In genomic region chr1:204637985-204638356, GRCh38 we compare ENCODE assay signal across 14 cellular contexts. TPM values are rescaled to one million over a fixed set of nuclear protein-coding genes. Genes with fewer than 3 reads are reported as not detected.
A peak's percentile ranks its signal among the peaks of the same experiment; 100 is the strongest.
DNase-seq lines count a peak whose midpoint lies in the region; ATAC-seq, FAIRE-seq and TF ChIP-seq lines count a peak whose summit lies in the region.
"Had no signal": no experiment of that assay in that cellular context is flagged by ENCODE, and none has a peak within 500 bp of the region (broad histone marks: within the 10 kb centered on the region; RNA-seq: fewer than 3 reads in every experiment).

No MANE protein-coding gene starts in this region.

- H3F3A ChIP-seq in GM23338 (replicated peaks; ENCODE audit: low read depth) (no peaks in the 10 kb centered on the region), PC-3 (ENCODE audit: low read length, unreplicated experiment) (no peaks in the 10 kb centered on the region)

- no peak for TF ChIP-seq CTCF in GM23338 (conservative IDR thresholded peaks at IDR 0.05; ENCODE audit: low read depth in 2 of 2)
- no peak for TF ChIP-seq CTCF in pancreas (IDR thresholded peaks at IDR 0.05)
- no peak for TF ChIP-seq CTCF in PC-3 (conservative IDR thresholded peaks at IDR 0.05; ENCODE audit: low read depth, low read length)

- no peaks in the 10 kb centered on the region for H3K9me3 ChIP-seq in pancreas
- H3K9me3 ChIP-seq in PC-3 (ENCODE audit: low read length) = no peaks in the 10 kb centered on the region
- H3K9me3 ChIP-seq: body of pancreas, testis had no signal

- POLR2A ChIA-PET in PC-3 (lab: Charles Lee; ENCODE audit: unreplicated experiment) = interaction anchor here (0.6 kb wide), 1 partner anchor 10 kb away, joined by 5 read pairs; no protein-coding TSS in a partner anchor

- H3K9me2 ChIP-seq in GM23338 (ENCODE audit: insufficient read depth) (no peaks in the 10 kb centered on the region), PC-3 (replicated peaks; ENCODE audit: low read length) (no peaks in the 10 kb centered on the region)

- FAIRE-seq in pancreas (lab: Jason Lieb, UNC) = no peak

- no peaks in the 10 kb centered on the region for H3K9me3 Mint-ChIP-seq in GM23338
- H3K9me3 Mint-ChIP-seq: activated T-helper 17 cell treated with anti-CD3 and anti-CD28 coated beads, Interleukin-2, amount 50 U/mL, for 72 hours had no signal

- H3K4me1 Mint-ChIP-seq in GM23338 = peaks cover 11% of the 10 kb centered on the region
- H3K4me1 Mint-ChIP-seq: activated T-helper 17 cell treated with anti-CD3 and anti-CD28 coated beads, Interleukin-2, amount 50 U/mL, for 72 hours had no signal

- BruUV-seq in PC-3 (replicated peaks; lab: Mats Ljungman, UMichigan) = no TSS peak

- H3K4me3 ChIP-seq in GM23338 (no peak overlapping the region), pancreas (no peak overlapping the region), PC-3 (ENCODE audit: low read length) (no peak overlapping the region)
- H3K4me3 ChIP-seq: body of pancreas, skin epidermis, testis had no signal

- H3K4me2 ChIP-seq in GM23338 (no peak overlapping the region), PC-3 (ENCODE audit: low read length) (no peak overlapping the region)

- no peaks in the 10 kb centered on the region for H3K36me3 Mint-ChIP-seq in GM23338 (ENCODE audit: low read depth)

- H3K9ac ChIP-seq in PC-3 (ENCODE audit: low read length) = no peak overlapping the region

- H3K27ac Mint-ChIP-seq in GM23338 = no peak overlapping the region
- H3K27ac Mint-ChIP-seq: activated T-helper 17 cell treated with anti-CD3 and anti-CD28 coated beads, Interleukin-2, amount 50 U/mL, for 72 hours had no signal

- H2AFZ ChIP-seq in GM23338 (peak overlapping the region; percentile 47), PC-3 (ENCODE audit: low read length) (no peak overlapping the region)

- ATAC-seq in GM23338 = peak; percentile 26
- peak in 3 of 4 donors; percentile 39 to 67 (median 40) for ATAC-seq in pancreas
- ATAC-seq in PC-3 = no peak
- ATAC-seq in esophagus mucosa = no peak
- ATAC-seq: activated T-helper 17 cell treated with anti-CD3 and anti-CD28 coated beads, Interleukin-2, amount 50 U/mL, for 72 hours had no signal

- no peaks in the 10 kb centered on the region for H3K36me3 ChIP-seq in GM23338 (ENCODE audit: insufficient read depth)
- no peaks in the 10 kb centered on the region for H3K36me3 ChIP-seq in pancreas
- no peaks in the 10 kb centered on the region for H3K36me3 ChIP-seq in PC-3 (ENCODE audit: low read depth, low read length)

- no peak overlapping the region for H3K27ac ChIP-seq in GM23338 (ENCODE audit: low read depth)
- H3K27ac ChIP-seq in pancreas = no peak overlapping the region
- H3K27ac ChIP-seq in PC-3 (ENCODE audit: low read length) = no peak overlapping the region
- H3K27ac ChIP-seq: body of pancreas, skin epidermis, testis had no signal

- H3K27me3 Mint-ChIP-seq in GM23338 (ENCODE audit: insufficient read depth, low read depth, poor library complexity) = peaks cover 3% of the 10 kb centered on the region

- no peaks in the 10 kb centered on the region for H3K27me3 ChIP-seq in GM23338 (ENCODE audit: insufficient read depth)
- no peaks in the 10 kb centered on the region for H3K27me3 ChIP-seq in pancreas
- H3K27me3 ChIP-seq in PC-3 (ENCODE audit: low read length) = no peaks in the 10 kb centered on the region
- H3K27me3 ChIP-seq: body of pancreas, testis had no signal

- CTCF ChIA-PET in PC-3 (lab: Charles Lee) = no interaction called here

- 57 to 66% methylated on average over 12 of the region's 12 CpGs for WGBS in pancreas, 2 donors

- H3K4me3 Mint-ChIP-seq in GM23338 = no peak overlapping the region
- H3K4me3 Mint-ChIP-seq: activated T-helper 17 cell treated with anti-CD3 and anti-CD28 coated beads, Interleukin-2, amount 50 U/mL, for 72 hours had no signal

- H4K20me1 ChIP-seq in GM23338 (replicated peaks; ENCODE audit: insufficient read depth) = no peaks in the 10 kb centered on the region
- no peaks in the 10 kb centered on the region for H4K20me1 ChIP-seq in PC-3 (ENCODE audit: low read length)

- H3K79me2 ChIP-seq in GM23338 (replicated peaks; ENCODE audit: insufficient read depth) = no peaks in the 10 kb centered on the region
- H3K79me2 ChIP-seq in PC-3 (ENCODE audit: low read length) = no peaks in the 10 kb centered on the region

- intact Hi-C loops in pancreas (cut with DNase I) (no loop called here), PC-3 (cut with micrococcal nuclease) (no loop called here)

- no peaks in the 10 kb centered on the region for H3K4me1 ChIP-seq in GM23338 (ENCODE audit: insufficient read depth)
- no peaks in the 10 kb centered on the region for H3K4me1 ChIP-seq in pancreas
- H3K4me1 ChIP-seq in PC-3 (ENCODE audit: insufficient read depth, low read length) = no peaks in the 10 kb centered on the region
- H3K4me1 ChIP-seq: body of pancreas, testis had no signal

- DNase-seq in GM23338 (ENCODE audit: low spot score) (no peak), NCI-H82 (lab: John Stamatoyannopoulos, UW) (peak; percentile 90), fibroblast of the conjunctiva (ENCODE audit: low read depth) (peak; percentile 32), pancreas (peak in 1 of 6 donors; percentile 16), PC-3 (no peak), NCI-H2107 treated with DMSO at 0.1 percent for 48 hours (lab: John Stamatoyannopoulos, UW; ENCODE audit: unreplicated experiment) (no peak)
- no peak for DNase-seq in central memory CD4-positive, alpha-beta T cell
- DNase-seq: activated CD4-positive, alpha-beta T cell treated with anti-CD3 and anti-CD28 coated beads for 48 hours; NCI-H1105; testis had no signal

TF ChIP-seq in GM23338, 12 proteins besides CTCF, POLR2A, EP300 and RAD21:
- no peak for TF ChIP-seq NANOG (IDR thresholded peaks at IDR 0.05; ENCODE audit: borderline replicate concordance)
- TF ChIP-seq EZH2phosphoT487 (IDR thresholded peaks at IDR 0.05; ENCODE audit: unreplicated experiment) = no peak
- TF ChIP-seq POLR2AphosphoS5 (IDR thresholded peaks at IDR 0.05; ENCODE audit: low read depth) = no peak
TF ChIP-seq in GM23338: peak in this region for 0.

RNA-seq across cellular contexts. Expression of gene LRRN2, which starts 47.6 kb away (rescaled TPM):
- total RNA-seq in GM23338 (2014; rRNA removed; shearing (Covaris generic)) = 2.0 and 2.6 TPM in 2 replicates
- polyA plus RNA-seq in GM23338 (2016; fragmentation: Nextera tagmentation; extraction: Ambion mirVana) (0.74 and 0.78 TPM in 2 replicates), pancreas (1 to 10 TPM in 1 of 2 donors, under 1 TPM in 1; 0.65 to 1.1 TPM)
- total RNA-seq in pancreas (1 to 10 TPM in 2 of 6 donors, under 1 TPM in 4; 0.24 to 3.7 (median 0.51) TPM), PC-3 (2014; rRNA removed) (5.0 and 9.0 TPM in 2 replicates), esophagus mucosa (0.72 TPM)
- total RNA-seq: activated T-helper 17 cell treated with anti-CD3 and anti-CD28 coated beads, Interleukin-2, amount 50 U/mL, for 72 hours had no signal

Comparison
In these comparisons a context has a peak if more than half of its experiments do, and no peak if none do; other contexts are left out.
1. ATAC-seq: peak in GM23338 (single experiment) and pancreas (3 of 4); none in PC-3 (single experiment) and esophagus mucosa (single experiment).
2. DNase-seq: peak in NCI-H82 (single experiment) and fibroblast of the conjunctiva (single experiment); none in GM23338 (single experiment), PC-3 (single experiment), NCI-H2107 treated with DMSO at 0.1 percent for 48 hours (single experiment) and central memory CD4-positive, alpha-beta T cell (single experiment).